Comparison of ENCODE assay signal across 2 cellular contexts in genomic region chr2:169478745-169479256, GRCh38.
TF ChIP-seq lines count a peak whose summit lies in the region.

No MANE protein-coding gene starts in this region.

TF ChIP-seq in SK-N-SH, 30 proteins besides CTCF, POLR2A, EP300 and RAD21 (continued from another document):
- TF ChIP-seq REST (IDR thresholded peaks at IDR 0.05; ENCODE audit: low read depth, low read length) (no peak), GATA2 (CRISPR knock-in tag; IDR thresholded peaks at IDR 0.05) (no peak), RFX5 (IDR thresholded peaks at IDR 0.05; ENCODE audit: low read length) (no peak), ELF1 (IDR thresholded peaks at IDR 0.05) (no peak), RXRA (IDR thresholded peaks at IDR 0.05; ENCODE audit: borderline replicate concordance, low read depth) (no peak), CHD2 (IDR thresholded peaks at IDR 0.05; ENCODE audit: low read length, partially characterized antibody) (no peak)

TF ChIP-seq in SK-N-SH treated with all-trans-retinoic acid at 6 μM for 48 hours, 23 proteins besides CTCF, POLR2A, EP300 and RAD21 (continued from another document):
- no peak for TF ChIP-seq ZNF8 (CRISPR knock-in tag; IDR thresholded peaks at IDR 0.05)
